Comparison of ENCODE assay signal across 29 cellular contexts in the genomic region with DNA sequence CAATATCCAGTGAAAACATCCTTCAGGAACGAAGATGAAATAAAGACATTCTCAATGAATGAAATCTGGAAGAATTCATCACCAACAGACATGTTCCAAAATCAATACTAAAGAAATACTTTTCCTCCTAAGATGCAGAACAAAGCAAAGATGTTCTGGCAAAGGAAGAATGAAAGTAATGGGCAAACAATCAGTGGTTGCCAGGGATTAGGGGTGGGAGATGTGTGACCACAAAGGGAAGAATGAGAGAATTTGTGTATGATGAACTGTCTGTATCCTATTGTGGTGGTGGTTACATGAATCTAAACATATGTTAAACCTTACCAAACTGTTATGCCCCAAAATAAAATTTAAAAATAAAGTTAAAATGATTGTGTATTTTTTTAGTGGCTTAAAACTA.
"Had no signal": no experiment of that assay in that cellular context is flagged by ENCODE, and none has a peak within 500 bp of the region (broad histone marks: within the 10 kb centered on the region; RNA-seq: fewer than 3 reads in every experiment).

No MANE protein-coding gene starts in this region.

- ATAC-seq: activated CD8-positive, alpha-beta T cell treated with anti-CD3 and anti-CD28 coated beads, Interleukin-2, amount 10 ng/mL, durations not matched to agents 7 days and 5 days; activated T-cell treated with anti-CD3 and anti-CD28 coated beads, Interleukin-2, amount 50 U/mL, for 72 hours; left lobe of liver; lower lobe of right lung; naive thymus-derived CD8-positive, alpha-beta T cell; upper lobe of right lung had no signal

- H3K9me3 ChIP-seq: adrenal gland, ascending aorta, breast epithelium, esophagus squamous epithelium, lower lobe of right lung, right atrium auricular region, suprapubic skin, tibial artery, upper lobe of right lung had no signal

- H3K4me3 ChIP-seq: adrenal gland, ascending aorta, breast epithelium, esophagus squamous epithelium, lower lobe of right lung, right atrium auricular region, spleen, suprapubic skin, tibial artery, upper lobe of right lung had no signal

- H3K36me3 ChIP-seq: adrenal gland, ascending aorta, breast epithelium, esophagus squamous epithelium, lower lobe of right lung, right atrium auricular region, spleen, suprapubic skin, tibial artery, upper lobe of right lung had no signal

- H3K27ac ChIP-seq: adrenal gland, ascending aorta, breast epithelium, epithelial cell of prostate, esophagus squamous epithelium, lower lobe of right lung, right atrium auricular region, spleen, suprapubic skin, tibial artery, upper lobe of right lung had no signal

- H3K27me3 ChIP-seq: adrenal gland, ascending aorta, breast epithelium, esophagus squamous epithelium, right atrium auricular region, spleen, suprapubic skin, tibial artery, upper lobe of right lung had no signal

- H3K4me1 ChIP-seq: ascending aorta, breast epithelium, esophagus squamous epithelium, lower lobe of right lung, suprapubic skin, upper lobe of right lung had no signal

- DNase-seq: activated B cell treated with CpG ODN at 0.5 μM for 24 hours; activated CD4-positive, alpha-beta T cell treated with anti-CD3 and anti-CD28 coated beads, Interleukin-2, amount 50 U/mL, for 1 hour; activated CD8-positive, alpha-beta T cell treated with anti-CD3 and anti-CD28 coated beads, Interleukin-2, amount 10 ng/mL, durations not matched to agents 7 days and 5 days; activated naive CD4-positive, alpha-beta T cell treated with Interleukin-2 at 50 U/mL for 16 hours; activated T-cell treated with anti-CD3 and anti-CD28 coated beads for 4 hours; activated T-cell treated with anti-CD3 and anti-CD28 coated beads, Interleukin-2, amount 50 U/mL, for 72 hours; adrenal gland; central memory CD4-positive, alpha-beta T cell; dermis blood vessel endothelial cell; effector CD4-positive, alpha-beta T cell; esophagus squamous epithelium; foreskin fibroblast; hippocampal formation; kidney glomerular epithelial cell; lower lobe of right lung; mesenchymal stem cell; naive thymus-derived CD8-positive, alpha-beta T cell; nucleus accumbens; spleen; stimulated activated naive CD4-positive, alpha-beta T cell; T-helper 1 cell; tibial artery; upper lobe of right lung had no signal
